Comparison of ENCODE assay signal across 11 cellular contexts in the genomic region with DNA sequence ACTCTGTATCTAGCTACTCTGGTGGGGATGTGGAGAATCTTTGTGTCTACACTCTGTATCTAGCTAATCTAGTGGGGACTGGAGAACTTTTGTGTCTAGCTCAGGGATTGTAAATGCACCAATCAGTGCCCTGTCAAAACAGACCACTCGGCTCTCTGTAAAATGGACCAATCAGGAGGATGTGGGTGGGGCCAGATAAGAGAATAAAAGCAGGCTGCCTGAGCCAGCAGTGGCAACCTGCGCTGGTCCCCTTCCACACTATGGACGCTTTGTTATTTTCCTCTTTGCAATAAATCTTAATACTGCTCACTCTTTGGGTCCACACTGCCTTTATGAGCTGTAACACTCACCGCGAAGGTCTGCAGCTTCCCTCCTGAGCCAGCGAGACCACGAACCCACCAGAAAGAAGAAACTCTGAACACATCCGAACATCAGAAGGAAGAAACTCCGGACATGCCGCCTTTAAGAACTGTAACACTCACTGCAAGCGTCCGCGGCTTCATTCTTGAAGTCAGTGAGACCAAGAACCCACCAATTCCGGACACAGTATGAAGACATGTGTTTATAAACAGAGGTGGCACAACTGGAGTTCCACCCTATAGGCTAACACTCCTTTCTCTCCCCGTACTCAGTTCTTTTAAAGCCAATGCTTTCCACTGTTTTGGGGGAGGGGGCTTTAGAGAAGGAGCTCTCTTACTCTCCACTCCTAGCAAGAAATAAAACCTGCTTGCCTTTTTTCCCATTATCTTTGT. TPM values are rescaled to one million over a fixed set of nuclear protein-coding genes. Genes with fewer than 3 reads are reported as not detected.
DNase-seq lines count a peak whose midpoint lies in the region; ATAC-seq and TF ChIP-seq lines count a peak whose summit lies in the region.
"Not testable (repeated sequence)": the region's sequence is repeated elsewhere in the genome, so short reads cannot be mapped to it uniquely, and the experiment has no call there.
"Had no signal": no experiment of that assay in that cellular context is flagged by ENCODE, and none has a peak within 500 bp of the region (broad histone marks: within the 10 kb centered on the region; RNA-seq: fewer than 3 reads in every experiment).

No MANE protein-coding gene starts in this region.

- H4K20me1 ChIP-seq in GM23338 (replicated peaks; ENCODE audit: insufficient read depth); hepatocyte (ENCODE audit: insufficient read depth, poor library complexity, severe bottlenecking); neural progenitor cell (ENCODE audit: low read depth): not testable (repeated sequence)

- H3K27me3 ChIP-seq in GM23338 (ENCODE audit: insufficient read depth); RWPE2 (ENCODE audit: insufficient read depth, poor library complexity, severe bottlenecking); hepatocyte; neural progenitor cell: not testable (repeated sequence)

- H3K79me2 ChIP-seq in GM23338 (replicated peaks; ENCODE audit: insufficient read depth) (peaks cover 16% of the 10 kb centered on the region), hepatocyte (peaks cover 46% of the 10 kb centered on the region), neural progenitor cell (ENCODE audit: low read depth) (peaks cover 13% of the 10 kb centered on the region)

- H3K36me3 ChIP-seq in GM23338 (ENCODE audit: insufficient read depth); hepatocyte (replicated peaks; ENCODE audit: insufficient read depth, low read depth); neural progenitor cell: not testable (repeated sequence)
- H3K36me3 ChIP-seq in RWPE2 (ENCODE audit: low read depth): peaks cover 16% of the 10 kb centered on the region

- POLR2A ChIA-PET in AG04449 (lab: Yijun Ruan, JAX): interaction anchor here (1.5 kb wide), 1 partner anchor 64 kb away, joined by 9 read pairs; no protein-coding TSS in a partner anchor

- not testable (repeated sequence) for ATAC-seq in GM23338; RWPE2 (ENCODE audit: low read depth); activated T-cell treated with anti-CD3 and anti-CD28 coated beads, Interleukin-2, amount 50 U/mL, for 72 hours (replicated peaks in 1 of 2); stimulated activated memory B cell treated with anti-CD40 and anti-IgM and Interleukin-4, amounts not matched to agents 10 μg/mL and 1 μg/mL and 100 μg/mL, for 72 hours

- peak overlapping the region; percentile 59 for H3K9ac ChIP-seq in neural progenitor cell

- H3K4me3 Mint-ChIP-seq in GM23338 (peak overlapping the region; percentile 79), neural progenitor cell (peak overlapping the region; percentile 93)
- H3K4me3 Mint-ChIP-seq in activated T-cell treated with anti-CD3 and anti-CD28 coated beads, Interleukin-2, amount 50 U/mL, for 72 hours: peak overlapping the region; percentile 93 to 99
- H3K4me3 Mint-ChIP-seq in stimulated activated memory B cell treated with anti-CD40 and anti-IgM and Interleukin-4, amounts not matched to agents 10 μg/mL and 1 μg/mL and 100 μg/mL, for 72 hours: peak overlapping the region; percentile 88

- H3K4me3 ChIP-seq in AG04449 (ENCODE audit: low read depth, low read length) (peak overlapping the region; percentile 63), GM23338 (peak overlapping the region; percentile 49), RWPE2 (ENCODE audit: severe bottlenecking) (peak overlapping the region; percentile 37), hepatocyte (peak overlapping the region; percentile 40), neural progenitor cell (peak overlapping the region; percentile 44)

- not testable (repeated sequence) for H3F3A ChIP-seq in GM23338 (replicated peaks; ENCODE audit: low read depth)
- peaks cover 21% of the 10 kb centered on the region for H3F3A ChIP-seq in neural progenitor cell (ENCODE audit: low read depth)

- not testable (repeated sequence) for H3K4me1 ChIP-seq in GM23338 (ENCODE audit: insufficient read depth); RWPE2 (ENCODE audit: insufficient read depth, poor library complexity, severe bottlenecking); hepatocyte (ENCODE audit: insufficient read depth); neural progenitor cell

- CTCF ChIA-PET in AG04449 (lab: Yijun Ruan, JAX): interaction anchor here (0.7 to 2.2 kb wide), 12 partner anchors 9 to 208 kb away, joined by 3 to 9 read pairs (median 4); no protein-coding TSS in a partner anchor

- not testable (repeated sequence) for H3K27me3 Mint-ChIP-seq in GM23338 (ENCODE audit: insufficient read depth, low read depth, poor library complexity); activated T-cell treated with anti-CD3 and anti-CD28 coated beads, Interleukin-2, amount 50 U/mL, for 72 hours (ENCODE audit: low read depth); neural progenitor cell (ENCODE audit: insufficient read depth, low read depth); stimulated activated memory B cell treated with anti-CD40 and anti-IgM and Interleukin-4, amounts not matched to agents 10 μg/mL and 1 μg/mL and 100 μg/mL, for 72 hours

- H3K4me2 ChIP-seq in GM23338 (peak overlapping the region; percentile 69), hepatocyte (peak overlapping the region; percentile 88), neural progenitor cell (peak overlapping the region; percentile 75)

- H2AFZ ChIP-seq in GM23338: not testable (repeated sequence)
- H2AFZ ChIP-seq in hepatocyte (peak overlapping the region; percentile 60), neural progenitor cell (replicated peaks) (peak overlapping the region; percentile 92)

- H3K27ac ChIP-seq in GM23338 (ENCODE audit: low read depth) (peak overlapping the region; percentile 68), RWPE2 (ENCODE audit: poor library complexity, severe bottlenecking) (peak overlapping the region; percentile 78), cingulate gyrus (ENCODE audit: low read depth, low read length) (peak overlapping the region; percentile 61), hepatocyte (peak overlapping the region; percentile 97), neural progenitor cell (peak overlapping the region; percentile 95)

- not testable (repeated sequence) for H3K9me2 ChIP-seq in GM23338 (ENCODE audit: insufficient read depth); hepatocyte (replicated peaks; ENCODE audit: insufficient read depth)

- peak overlapping the region; percentile 99 for H3K27ac Mint-ChIP-seq in GM23338
- H3K27ac Mint-ChIP-seq in activated T-cell treated with anti-CD3 and anti-CD28 coated beads, Interleukin-2, amount 50 U/mL, for 72 hours: peak overlapping the region; percentile 90
- peak overlapping the region; percentile 100 for H3K27ac Mint-ChIP-seq in neural progenitor cell
- peak overlapping the region; percentile 85 for H3K27ac Mint-ChIP-seq in stimulated activated memory B cell treated with anti-CD40 and anti-IgM and Interleukin-4, amounts not matched to agents 10 μg/mL and 1 μg/mL and 100 μg/mL, for 72 hours

- TF ChIP-seq CTCF in AG04449 (IDR thresholded peaks at IDR 0.05; ENCODE audit: insufficient read depth, low read length, missing control alignments); GM23338 (conservative IDR thresholded peaks at IDR 0.05; ENCODE audit: low read depth in 2 of 2); RWPE2 (IDR thresholded peaks at IDR 0.05; ENCODE audit: poor library complexity, severe bottlenecking); hepatocyte (IDR thresholded peaks at IDR 0.05; ENCODE audit: poor library complexity); neural progenitor cell (IDR thresholded peaks at IDR 0.05): not testable (repeated sequence)

- not testable (repeated sequence) for H3K9me3 ChIP-seq in RWPE2 (ENCODE audit: severe bottlenecking); hepatocyte (ENCODE audit: low read depth); neural progenitor cell (ENCODE audit: low read depth)

- peaks cover 15% of the 10 kb centered on the region; the same call in 2 of the 3 replicates for H3K9me3 Mint-ChIP-seq in GM23338
- not testable (repeated sequence) for H3K9me3 Mint-ChIP-seq in activated T-cell treated with anti-CD3 and anti-CD28 coated beads, Interleukin-2, amount 50 U/mL, for 72 hours; stimulated activated memory B cell treated with anti-CD40 and anti-IgM and Interleukin-4, amounts not matched to agents 10 μg/mL and 1 μg/mL and 100 μg/mL, for 72 hours
- H3K9me3 Mint-ChIP-seq in neural progenitor cell: peaks cover 12% of the 10 kb centered on the region

- H3K4me1 Mint-ChIP-seq in GM23338 (peaks cover 22% of the 10 kb centered on the region), neural progenitor cell (peaks cover 24% of the 10 kb centered on the region)
- H3K4me1 Mint-ChIP-seq in activated T-cell treated with anti-CD3 and anti-CD28 coated beads, Interleukin-2, amount 50 U/mL, for 72 hours (ENCODE audit: low read depth): peaks cover 47% of the 10 kb centered on the region
- H3K4me1 Mint-ChIP-seq in stimulated activated memory B cell treated with anti-CD40 and anti-IgM and Interleukin-4, amounts not matched to agents 10 μg/mL and 1 μg/mL and 100 μg/mL, for 72 hours: peaks cover 31% of the 10 kb centered on the region

- peaks cover 27% of the 10 kb centered on the region for H3K36me3 Mint-ChIP-seq in GM23338 (ENCODE audit: low read depth)
- not testable (repeated sequence) for H3K36me3 Mint-ChIP-seq in activated T-cell treated with anti-CD3 and anti-CD28 coated beads, Interleukin-2, amount 50 U/mL, for 72 hours (ENCODE audit: insufficient read depth in 2 of 2)
- peaks cover 29% of the 10 kb centered on the region for H3K36me3 Mint-ChIP-seq in neural progenitor cell
- peaks cover 22% of the 10 kb centered on the region for H3K36me3 Mint-ChIP-seq in stimulated activated memory B cell treated with anti-CD40 and anti-IgM and Interleukin-4, amounts not matched to agents 10 μg/mL and 1 μg/mL and 100 μg/mL, for 72 hours

- DNase-seq in AG04449 (ENCODE audit: low read depth, low spot score); GM23338 (ENCODE audit: low spot score); RWPE2 (ENCODE audit: low spot score); neural progenitor cell (ENCODE audit: low spot score): not testable (repeated sequence)
- DNase-seq in activated T-cell treated with anti-CD3 and anti-CD28 coated beads, Interleukin-2, amount 50 U/mL, for 72 hours: peak; percentile 32 to 50
- DNase-seq in hepatocyte (ENCODE audit: low spot score): peak; percentile 16

- 75% methylated on average over 15 of the region's 15 CpGs for WGBS in hepatocyte (ENCODE audit: low lambda C conversion rate, missing lambda C conversion rate)

RNA-seq across cellular contexts. Expression of gene TRIM5, which starts 1.1 kb away (rescaled TPM):
- 17.7 and 20.8 TPM in 2 replicates for total RNA-seq in GM23338 (2014; rRNA removed; shearing (Covaris generic))
- polyA plus RNA-seq in GM23338 (2016; fragmentation: Nextera tagmentation; extraction: Ambion mirVana) (16.1 and 21.0 TPM in 2 replicates), hepatocyte (14.2 and 19.6 TPM in 2 replicates)
- total RNA-seq in activated T-cell treated with anti-CD3 and anti-CD28 coated beads, Interleukin-2, amount 50 U/mL, for 72 hours: 10 to 100 TPM; 12.9 to 19.4 TPM
- total RNA-seq in hepatocyte (30.1 and 37.0 TPM in 2 replicates), neural progenitor cell (ENCODE audit: low replicate concordance) (24.5 and 26.7 TPM in 2 replicates)

RNA-seq across cellular contexts. Expression of gene TRIM22, which starts 5.8 kb away (rescaled TPM):
- total RNA-seq in GM23338 (2014; rRNA removed; shearing (Covaris generic)): 30.9 and 41.1 TPM in 2 replicates
- 17.8 and 23.9 TPM in 2 replicates for polyA plus RNA-seq in GM23338 (2016; fragmentation: Nextera tagmentation; extraction: Ambion mirVana)
- total RNA-seq in activated T-cell treated with anti-CD3 and anti-CD28 coated beads, Interleukin-2, amount 50 U/mL, for 72 hours: 100 to 1,000 TPM; 159 to 180 TPM
- 15.4 TPM in 2 replicates for total RNA-seq in hepatocyte
- polyA plus RNA-seq in hepatocyte: 9.3 and 10.4 TPM in 2 replicates
- 15.1 and 21.3 TPM in 2 replicates for total RNA-seq in neural progenitor cell (ENCODE audit: low replicate concordance)

RNA-seq across cellular contexts. Expression of gene OR56B1, which starts 52.4 kb away (rescaled TPM):
- 0.28 TPM in 1 of 2 replicates, not detected in the other for total RNA-seq in GM23338 (2014; rRNA removed; shearing (Covaris generic))
- polyA plus RNA-seq in GM23338 (2016; fragmentation: Nextera tagmentation; extraction: Ambion mirVana): not detected in 2 replicates
- under 1 TPM; 0.24 to 0.56 TPM for total RNA-seq in activated T-cell treated with anti-CD3 and anti-CD28 coated beads, Interleukin-2, amount 50 U/mL, for 72 hours
- not detected in 2 replicates for total RNA-seq in hepatocyte
- polyA plus RNA-seq in hepatocyte: not detected in 2 replicates
- total RNA-seq in neural progenitor cell (ENCODE audit: low replicate concordance): 0.41 TPM in 1 of 2 replicates, not detected in the other
- total RNA-seq: esophagus mucosa, HT1080, myocyte had no signal

RNA-seq across cellular contexts. Expression of gene TRIM34, which starts 59.0 kb away (rescaled TPM):
- total RNA-seq in GM23338 (2014; rRNA removed; shearing (Covaris generic)): 1.1 and 2.6 TPM in 2 replicates
- 0.57 and 1.9 TPM in 2 replicates for polyA plus RNA-seq in GM23338 (2016; fragmentation: Nextera tagmentation; extraction: Ambion mirVana)
- 10 to 100 TPM in 1 of 2 donors, 1 to 10 TPM in 1; 9.0 to 10.7 TPM for total RNA-seq in activated T-cell treated with anti-CD3 and anti-CD28 coated beads, Interleukin-2, amount 50 U/mL, for 72 hours
- 10.5 and 14.6 TPM in 2 replicates for total RNA-seq in hepatocyte
- polyA plus RNA-seq in hepatocyte: 2.7 and 3.6 TPM in 2 replicates
- total RNA-seq in neural progenitor cell (ENCODE audit: low replicate concordance): 4.1 and 4.5 TPM in 2 replicates
